In genomic region chr13:113730145-113730750, GRCh38 we compare ENCODE assay signal across 21 cellular contexts. TPM values are rescaled to one million over a fixed set of nuclear protein-coding genes. Genes with fewer than 3 reads are reported as not detected.
"Had no signal": no experiment of that assay in that cellular context is flagged by ENCODE, and none has a peak within 500 bp of the region (broad histone marks: within the 10 kb centered on the region; RNA-seq: fewer than 3 reads in every experiment).

No MANE protein-coding gene starts in this region.

- ATAC-seq: gastroesophageal sphincter; stimulated activated effector memory CD8-positive, alpha-beta T cell treated with anti-CD3 and anti-CD28 coated beads, Interleukin-12 subunit alpha, Interleukin-12 subunit beta, amount 100 ng/mL, for 72 hours; stimulated activated naive CD8-positive, alpha-beta T cell treated with anti-CD3 and anti-CD28 coated beads, Interleukin-15, Interleukin-2, amounts not matched to agents 100 U/mL and 50 U/mL, for 24 hours had no signal

- H3K4me1 Mint-ChIP-seq: neural crest cell; stimulated activated effector memory CD8-positive, alpha-beta T cell treated with anti-CD3 and anti-CD28 coated beads, Interleukin-12 subunit alpha, Interleukin-12 subunit beta, amount 100 ng/mL, for 72 hours had no signal

- H3K27ac ChIP-seq: dorsolateral prefrontal cortex, esophagus squamous epithelium, gastroesophageal sphincter, ovary, suprapubic skin, thyroid gland, upper lobe of left lung, vagina had no signal

- H3K9me3 Mint-ChIP-seq: immature natural killer cell; natural killer cell; neural crest cell; stimulated activated effector memory CD8-positive, alpha-beta T cell treated with anti-CD3 and anti-CD28 coated beads, Interleukin-12 subunit alpha, Interleukin-12 subunit beta, amount 100 ng/mL, for 72 hours had no signal

- H3K27me3 ChIP-seq: gastroesophageal sphincter, ovary, thyroid gland, vagina had no signal

- DNase-seq: cortex of kidney; effector memory CD4-positive, alpha-beta T cell; esophagus squamous epithelium; foreskin fibroblast; immature natural killer cell; natural killer cell; nucleus accumbens; ovary; stimulated activated CD4-positive, alpha-beta T cell treated with anti-CD3 and anti-CD28 coated beads, Interleukin-4, amount 100 ng/mL, for 1 hour; stimulated activated CD8-positive, alpha-beta memory T cell treated with anti-CD3 and anti-CD28 coated beads, Interleukin-4, amount 100 ng/mL, for 48 hours; stimulated activated naive CD8-positive, alpha-beta T cell treated with anti-CD3 and anti-CD28 coated beads, Interleukin-15, Interleukin-2, amounts not matched to agents 100 U/mL and 50 U/mL, for 24 hours; thyroid gland; upper lobe of left lung had no signal

- H3K36me3 Mint-ChIP-seq: immature natural killer cell, natural killer cell had no signal

- H3K27ac Mint-ChIP-seq: immature natural killer cell; natural killer cell; progenitor cell of endocrine pancreas; stimulated activated effector memory CD8-positive, alpha-beta T cell treated with anti-CD3 and anti-CD28 coated beads, Interleukin-12 subunit alpha, Interleukin-12 subunit beta, amount 100 ng/mL, for 72 hours had no signal

- H3K4me3 Mint-ChIP-seq: immature natural killer cell; natural killer cell; neural crest cell; stimulated activated effector memory CD8-positive, alpha-beta T cell treated with anti-CD3 and anti-CD28 coated beads, Interleukin-12 subunit alpha, Interleukin-12 subunit beta, amount 100 ng/mL, for 72 hours had no signal

- H3K9me3 ChIP-seq: esophagus squamous epithelium, gastroesophageal sphincter, ovary, suprapubic skin, thyroid gland, upper lobe of left lung, vagina had no signal

- H3K4me3 ChIP-seq: esophagus squamous epithelium, gastroesophageal sphincter, ovary, smooth muscle cell, suprapubic skin, thyroid gland, upper lobe of left lung, vagina had no signal

- H3K4me1 ChIP-seq: upper lobe of left lung had no signal

- H3K27me3 Mint-ChIP-seq: progenitor cell of endocrine pancreas had no signal

- H3K4me2 ChIP-seq: smooth muscle cell had no signal

- H3K36me3 ChIP-seq: esophagus squamous epithelium, gastroesophageal sphincter, ovary, suprapubic skin, thyroid gland, upper lobe of left lung, vagina had no signal

RNA-seq across cellular contexts. Expression of gene TMEM255B, which starts 28.8 kb away (rescaled TPM):
- polyA plus RNA-seq: immature natural killer cell had no signal
